Comparison of ENCODE assay signal across 14 cellular contexts in the genomic region with DNA sequence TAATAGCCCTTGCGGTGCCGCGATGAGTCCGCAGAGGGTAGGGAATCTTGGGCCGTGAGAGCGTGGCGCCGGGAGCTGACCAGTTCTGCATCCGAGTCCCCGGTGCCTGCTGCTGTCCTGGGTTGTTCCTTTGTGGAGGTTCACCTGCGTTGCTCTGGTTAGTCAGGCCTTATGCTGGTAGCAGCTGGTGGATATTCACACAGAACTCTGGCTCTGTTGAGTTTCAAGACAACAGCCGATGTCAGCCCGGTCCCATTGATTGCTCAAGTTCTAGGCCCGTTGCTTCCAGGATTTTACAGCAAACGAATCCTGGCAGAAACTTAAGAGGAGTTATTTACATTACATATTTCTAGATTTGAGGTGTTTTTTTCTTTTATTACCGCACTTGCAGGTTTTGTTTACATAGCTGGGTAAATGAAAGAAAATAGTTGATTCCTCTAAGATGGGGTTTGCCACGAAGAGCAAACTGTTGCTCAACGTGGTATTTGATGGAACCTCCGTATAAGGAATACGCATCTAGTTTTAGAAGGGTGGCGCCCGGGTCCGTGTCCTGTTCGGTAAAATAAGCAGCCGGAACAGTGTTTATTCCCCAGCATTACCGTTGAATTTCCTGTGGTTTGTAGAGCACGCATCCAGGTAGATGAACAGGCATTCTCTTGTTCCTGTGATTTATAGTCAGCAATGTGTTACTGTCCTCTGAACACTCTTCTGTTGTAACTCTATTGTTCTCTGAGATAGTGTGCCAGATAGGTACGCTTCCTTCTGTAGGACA. TPM values are rescaled to one million over a fixed set of nuclear protein-coding genes. Genes with fewer than 3 reads are reported as not detected.
DNase-seq lines count a peak whose midpoint lies in the region; ATAC-seq, FAIRE-seq and TF ChIP-seq lines count a peak whose summit lies in the region.
"Had no signal": no experiment of that assay in that cellular context is flagged by ENCODE, and none has a peak within 500 bp of the region (broad histone marks: within the 10 kb centered on the region; RNA-seq: fewer than 3 reads in every experiment).

No MANE protein-coding gene starts in this region.

- intact Hi-C loops in pancreas (cut with DNase I), result no loop called here
- intact Hi-C loops in A673 (cut with micrococcal nuclease; ENCODE audit: unreplicated experiment), result no loop called here

- no peak overlapping the region for H3K4me3 ChIP-seq in fibroblast of villous mesenchyme (ENCODE audit: low read depth, low read length)
- peak overlapping the region; percentile 55 to 84 (median 61) for H3K4me3 ChIP-seq in pancreas
- no peak overlapping the region for H3K4me3 ChIP-seq in A673 (ENCODE audit: low read depth, low read length, poor library complexity, severe bottlenecking)
- H3K4me3 ChIP-seq: SK-N-MC, thyroid gland had no signal

- no peak for TF ChIP-seq CTCF in fibroblast of villous mesenchyme (IDR thresholded peaks at IDR 0.05; ENCODE audit: insufficient read depth, low read depth, low read length)
- TF ChIP-seq CTCF in pancreas (IDR thresholded peaks at IDR 0.05), result no peak
- no peak for TF ChIP-seq CTCF in A673 (conservative IDR thresholded peaks at IDR 0.05; ENCODE audit: low read depth, low read length)

- FAIRE-seq in pancreas (lab: Jason Lieb, UNC), result no peak
- FAIRE-seq: A204.1, GM12892 had no signal

- WGBS in pancreas, 2 donors, result 6 to 7% methylated on average over 28 of the region's 28 CpGs

- H3K27ac ChIP-seq in pancreas, result peak overlapping the region; percentile 83 to 95 (median 87)
- H3K27ac ChIP-seq in A673 (ENCODE audit: low read depth, low read length, poor library complexity, severe bottlenecking), result no peak overlapping the region
- H3K27ac ChIP-seq: SK-N-MC, thyroid gland had no signal

- H3K27me3 ChIP-seq in pancreas, result no peaks in the 10 kb centered on the region
- H3K27me3 ChIP-seq in A673 (replicated peaks; ENCODE audit: insufficient read depth, low read depth, low read length, poor library complexity), result no peaks in the 10 kb centered on the region

- H3K36me3 ChIP-seq in pancreas (no peaks in the 10 kb centered on the region), A673 (ENCODE audit: insufficient read depth, low read length, poor library complexity, severe bottlenecking) (no peaks in the 10 kb centered on the region)
- H3K36me3 ChIP-seq: thyroid gland had no signal

- ATAC-seq in pancreas, result peak; percentile 62 to 73 (median 64)

- H3K4me1 ChIP-seq in pancreas (peaks cover 0 to 28% (median 17%) of the 10 kb centered on the region in 3 donors), A673 (ENCODE audit: insufficient read depth, low read length, poor library complexity, severe bottlenecking) (no peaks in the 10 kb centered on the region)

- no peaks in the 10 kb centered on the region for H3K9me3 ChIP-seq in pancreas
- H3K9me3 ChIP-seq in A673 (ENCODE audit: low read depth, low read length, poor library complexity, severe bottlenecking), result no peaks in the 10 kb centered on the region
- H3K9me3 ChIP-seq: thyroid gland had no signal

- CTCF ChIA-PET in A673 (lab: Charles Lee), result no interaction called here

- DNase-seq in NCI-H510A treated with DMSO at 0.1 percent for 48 hours (lab: John Stamatoyannopoulos, UW), result peak; percentile 48
- no peak for DNase-seq in NCI-H510A (lab: John Stamatoyannopoulos, UW)
- peak; percentile 32 for DNase-seq in NCI-H748 treated with DMSO at 0.1 percent for 48 hours (lab: John Stamatoyannopoulos, UW)
- peak; percentile 24 for DNase-seq in fibroblast of villous mesenchyme (ENCODE audit: low read depth)
- DNase-seq in pancreas, result peak; percentile 62 to 77 (median 69)
- no peak for DNase-seq in dedifferentiated amniotic fluid mesenchymal stem cell (ENCODE audit: extremely low spot score)
- DNase-seq in A673 (ENCODE audit: low spot score), result no peak
- DNase-seq in GM19238 (ENCODE audit: insufficient read length, low spot score), result no peak
- DNase-seq: activated effector memory CD4-positive, alpha-beta T cell treated with Interleukin-2 at 50 U/mL for 16 hours; thyroid gland had no signal

- POLR2A ChIA-PET in A673 (lab: Charles Lee; ENCODE audit: low non-redundant PET), result no interaction called here

- no TSS peak for BruUV-seq in A673 (replicated peaks; lab: Mats Ljungman, UMichigan)

RNA-seq across cellular contexts. Expression of a gene that starts 1.3 kb away (rescaled TPM):
- total RNA-seq in fibroblast of villous mesenchyme (not detected in 2 replicates), pancreas (100 to 1,000 TPM in 2 of 6 donors, 10 to 100 TPM in 4; 83.8 to 174 (median 96.2) TPM), A673 (2021) (0.37 TPM in 1 of 2 replicates, not detected in the other)
- 100 to 1,000 TPM in 1 of 2 donors, 10 to 100 TPM in 1; 96.5 to 258 TPM for polyA plus RNA-seq in pancreas
- total RNA-seq: glomerular endothelial cell had no signal

Comparison
In these comparisons a context has a peak if more than half of its experiments do, and no peak if none do; other contexts are left out.
1. DNase-seq: peak in NCI-H510A treated with DMSO at 0.1 percent for 48 hours (single experiment), NCI-H748 treated with DMSO at 0.1 percent for 48 hours (single experiment), fibroblast of villous mesenchyme (single experiment) and pancreas (6 of 6); none in NCI-H510A (single experiment), dedifferentiated amniotic fluid mesenchymal stem cell (single experiment), A673 (single experiment) and GM19238 (single experiment).
2. H3K4me3 ChIP-seq: peak in pancreas (4 of 4); none in fibroblast of villous mesenchyme (single experiment) and A673 (single experiment).
3. RNA of a gene that starts 1.3 kb away (total RNA-seq): 83.8 to 174 TPM in pancreas; 0.37 TPM in A673 and not detected in fibroblast of villous mesenchyme; every median in the first group is over 10 times any median in the second.